24 cellular contexts compared by ENCODE assay signal in the genomic region with DNA sequence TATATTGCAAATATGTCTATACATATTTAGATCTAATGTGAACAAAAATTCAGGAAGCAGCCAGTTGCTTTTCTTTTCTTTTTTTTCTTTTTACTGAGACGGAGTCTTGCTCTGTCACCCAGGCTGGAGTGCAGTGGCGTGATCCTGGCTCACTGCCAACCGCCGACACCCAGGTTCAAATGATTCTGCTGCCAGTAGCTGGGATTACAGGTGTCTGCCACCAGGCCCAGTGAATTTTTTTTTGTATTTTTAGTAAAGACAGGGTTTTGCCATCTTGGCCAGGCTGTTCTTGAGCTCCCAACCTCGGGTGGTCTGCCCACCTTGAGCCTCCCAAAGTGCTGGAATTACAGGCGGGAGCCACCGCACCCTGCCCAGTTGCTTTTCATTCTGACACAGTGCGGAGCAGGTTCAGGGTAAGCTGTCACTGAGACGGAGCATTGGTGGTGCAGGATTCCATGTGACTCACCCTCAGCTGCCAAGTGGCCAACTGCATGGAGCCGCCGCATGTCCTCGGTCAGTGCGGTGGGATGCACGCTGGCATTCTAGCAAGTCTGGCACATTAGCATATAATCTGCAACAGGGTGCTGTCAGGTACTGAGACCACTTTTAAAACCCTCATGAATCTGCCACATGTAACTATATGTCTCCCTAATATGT.
A peak's percentile ranks its signal among the peaks of the same experiment; 100 is the strongest.
DNase-seq lines count a peak whose midpoint lies in the region; ATAC-seq and TF ChIP-seq lines count a peak whose summit lies in the region.
"Had no signal": no experiment of that assay in that cellular context is flagged by ENCODE, and none has a peak within 500 bp of the region (broad histone marks: within the 10 kb centered on the region; RNA-seq: fewer than 3 reads in every experiment).

No MANE protein-coding gene starts in this region.

- H3K4me3 ChIP-seq in coronary artery (no peak overlapping the region), spleen (no peak overlapping the region)
- H3K4me3 ChIP-seq: heart left ventricle had no signal

- DNase-seq in activated CD4-positive, CD25-positive, alpha-beta regulatory T cell treated with anti-CD3 and anti-CD28 coated beads, Interleukin-2, amount 50 U/mL, for 72 hours = peak; percentile 11
- DNase-seq in NCI-H1105 treated with DMSO at 0.1 percent for 48 hours (lab: John Stamatoyannopoulos, UW) (peak; percentile 16), coronary artery (ENCODE audit: low spot score) (peak; percentile 50), spleen (peak; percentile 53), NCI-H1048 (lab: John Stamatoyannopoulos, UW) (no peak)
- DNase-seq: activated CD4-positive, alpha-beta T cell treated with anti-CD3 and anti-CD28 coated beads for 48 hours; activated naive CD8-positive, alpha-beta T cell treated with anti-CD3 and anti-CD28 coated beads, Interleukin-2, amount 50 U/mL, for 24 hours; BE2C; cerebellar nuclear complex; DMS79 treated with DMSO at 0.1 percent for 48 hours; KG1; left cardiac atrium; mesenchymal stem cell; NCI-H1694; NCI-H2227 treated with DMSO at 0.1 percent for 48 hours; small intestine; stimulated activated CD4-positive, alpha-beta T cell treated with anti-CD3 and anti-CD28 coated beads, Interleukin-2, amount 100 ng/mL, for 24 hours had no signal

- TF ChIP-seq POLR2A in spleen (IDR thresholded peaks at IDR 0.05) = no peak

- ATAC-seq in activated CD4-positive, CD25-positive, alpha-beta regulatory T cell treated with anti-CD3 and anti-CD28 coated beads, Interleukin-2, amount 50 U/mL, for 24 hours = no peak
- no peak for ATAC-seq in HG03135 (IDR thresholded peaks at IDR 0.05; ENCODE audit: unreplicated experiment)
- ATAC-seq in GM18517 (IDR thresholded peaks at IDR 0.05; ENCODE audit: unreplicated experiment) = no peak
- ATAC-seq: activated naive CD8-positive, alpha-beta T cell treated with anti-CD3 and anti-CD28 coated beads, Interleukin-2, amount 50 U/mL, for 24 hours; activated T-helper 17 cell treated with anti-CD3 and anti-CD28 coated beads, Interleukin-2, amount 50 U/mL, for 72 hours; heart left ventricle; left cardiac atrium; stimulated activated effector memory CD8-positive, alpha-beta T cell treated with anti-CD3 and anti-CD28 coated beads, Interleukin-12 subunit alpha, Interleukin-12 subunit beta, amount 100 ng/mL, for 72 hours had no signal

- H3K4me1 ChIP-seq in spleen = no peaks in the 10 kb centered on the region
- H3K4me1 ChIP-seq: BE2C, heart left ventricle had no signal

- TF ChIP-seq CTCF in coronary artery (IDR thresholded peaks at IDR 0.05) (no peak), spleen (IDR thresholded peaks at IDR 0.05 in 8 of 11, conservative IDR thresholded peaks at IDR 0.05 in 3 of 11) (no peak)

- WGBS in spleen, 5 donors = 71 to 77% (median 75%) methylated on average over 14 of the region's 14 CpGs

- intact Hi-C loops in spleen (cut with DNase I; ENCODE audit: low total_unique reads) = no loop called here

- H3K27me3 ChIP-seq in spleen (replicated peaks in 1 of 7) = peaks cover 0 to 60% (median 7%) of the 10 kb centered on the region in 7 donors

- H3K27ac ChIP-seq in coronary artery (no peak overlapping the region), spleen (no peak overlapping the region)
- H3K27ac ChIP-seq: epithelial cell of prostate, heart left ventricle had no signal

- peaks cover 0 to 7% (median 0%) of the 10 kb centered on the region in 8 donors for H3K9me3 ChIP-seq in spleen
- H3K9me3 ChIP-seq: BE2C, heart left ventricle had no signal

- no peaks in the 10 kb centered on the region for H3K36me3 ChIP-seq in spleen
- H3K36me3 ChIP-seq: BE2C, heart left ventricle had no signal
